In genomic region chr2:82260521-82260920, GRCh38 we compare ENCODE assay signal across 25 cellular contexts.
DNase-seq lines count a peak whose midpoint lies in the region; ATAC-seq, FAIRE-seq and TF ChIP-seq lines count a peak whose summit lies in the region.
"Had no signal": no experiment of that assay in that cellular context is flagged by ENCODE, and none has a peak within 500 bp of the region (broad histone marks: within the 10 kb centered on the region; RNA-seq: fewer than 3 reads in every experiment).

No MANE protein-coding gene starts in this region.

- H3K36me3 ChIP-seq in GM12878 (ENCODE audit: control insufficient read depth in 2 of 2, insufficient read depth in 2 of 2, low read length in 1 of 2) (no peaks in the 10 kb centered on the region), endodermal cell (ENCODE audit: control insufficient read depth, insufficient read depth, low read length) (no peaks in the 10 kb centered on the region), neural progenitor cell (no peaks in the 10 kb centered on the region)
- H3K36me3 ChIP-seq: BE2C; BLaER1 treated with 17β-estradiol and CSF1 and Interleukin-3, amounts not matched to agents 10 nM and 100 nM; HAP-1 had no signal

- H3K4me1 ChIP-seq in GM12878 (ENCODE audit: control insufficient read depth, insufficient read depth, low read length): no peaks in the 10 kb centered on the region
- peaks cover 18% of the 10 kb centered on the region for H3K4me1 ChIP-seq in endodermal cell (ENCODE audit: control insufficient read depth, insufficient read depth, low read length)
- no peaks in the 10 kb centered on the region for H3K4me1 ChIP-seq in neural progenitor cell
- H3K4me1 ChIP-seq: A549; BE2C; BLaER1 treated with 17β-estradiol and CSF1 and Interleukin-3, amounts not matched to agents 10 nM and 100 nM; HAP-1 had no signal

- no peaks in the 10 kb centered on the region for H4K20me1 ChIP-seq in GM12878 (ENCODE audit: control insufficient read depth, insufficient read depth)
- H4K20me1 ChIP-seq in neural progenitor cell (ENCODE audit: low read depth): no peaks in the 10 kb centered on the region
- H4K20me1 ChIP-seq: BLaER1 treated with 17β-estradiol and CSF1 and Interleukin-3, amounts not matched to agents 10 nM and 100 nM had no signal

- ATAC-seq in GM12878: peak; percentile 63
- ATAC-seq in sciatic nerve: peak; percentile 22
- no peak for ATAC-seq in GM18861 (IDR thresholded peaks at IDR 0.05; ENCODE audit: unreplicated experiment)
- ATAC-seq: A549, GM23338 had no signal

- no peak for TF ChIP-seq RAD21 in GM12878 (IDR thresholded peaks at IDR 0.05; ENCODE audit: insufficient read depth, low read depth, low read length)

- H3K36me3 Mint-ChIP-seq in endodermal cell (ENCODE audit: low read depth) (peaks cover 2% of the 10 kb centered on the region), neural progenitor cell (no peaks in the 10 kb centered on the region)
- H3K36me3 Mint-ChIP-seq: CD14-positive monocyte; CD8-positive, alpha-beta memory T cell had no signal

- H3K9me3 ChIP-seq in GM12878 (replicated peaks; ENCODE audit: control insufficient read depth, insufficient read depth, low read length) (no peaks in the 10 kb centered on the region), endodermal cell (ENCODE audit: control insufficient read depth, low read length) (peaks cover 6% of the 10 kb centered on the region), neural progenitor cell (ENCODE audit: low read depth) (no peaks in the 10 kb centered on the region)
- H3K9me3 ChIP-seq: BE2C, HAP-1 had no signal

- H2AFZ ChIP-seq in GM12878 (ENCODE audit: control insufficient read depth, low read depth, low read length) (no peak overlapping the region), neural progenitor cell (replicated peaks) (peak overlapping the region; percentile 42)
- H2AFZ ChIP-seq: GM23338 had no signal

- H3K9ac ChIP-seq in GM12878 (ENCODE audit: control insufficient read depth, insufficient read depth, low read length) (no peak overlapping the region), endodermal cell (ENCODE audit: extremely low read depth, low read length, poor library complexity, severe bottlenecking) (no peak overlapping the region), neural progenitor cell (no peak overlapping the region)
- H3K9ac ChIP-seq: BLaER1 treated with 17β-estradiol and CSF1 and Interleukin-3, amounts not matched to agents 10 nM and 100 nM had no signal

- in situ Hi-C loops in GM12878 (cut with MboI): no loop called here

- H3K27ac Mint-ChIP-seq in endodermal cell (peak overlapping the region; percentile 62), neural progenitor cell (no peak overlapping the region)
- H3K27ac Mint-ChIP-seq: CD14-positive monocyte; CD4-positive, alpha-beta T cell; CD8-positive, alpha-beta memory T cell; GM23338; HFFc6 had no signal

- H3K79me2 ChIP-seq in GM12878 (ENCODE audit: control insufficient read depth, insufficient read depth, low read length) (no peaks in the 10 kb centered on the region), neural progenitor cell (ENCODE audit: low read depth) (no peaks in the 10 kb centered on the region)

- DNase-seq in GM12878 (ENCODE audit: low read depth, low spot score): no peak
- no peak for DNase-seq in endodermal cell
- DNase-seq in neural progenitor cell (ENCODE audit: low spot score): no peak
- no peak for DNase-seq in sciatic nerve (ENCODE audit: low spot score)
- no peak for DNase-seq in activated CD4-positive, alpha-beta T cell treated with anti-CD3 and anti-CD28 coated beads for 48 hours
- no peak for DNase-seq in NCI-H526 (lab: John Stamatoyannopoulos, UW)
- no peak for DNase-seq in NK-92 (lab: John Stamatoyannopoulos, UW; ENCODE audit: unreplicated experiment)
- DNase-seq: 8988T; ACHN; AML-193; BE2C; CD4-positive, alpha-beta T cell; CD8-positive, alpha-beta memory T cell; DMS 273 treated with DMSO at 0.1 percent for 48 hours; DND-41; HFFc6 had no signal

- whole genome bisulfite sequencing in GM12878 (ENCODE audit: insufficient coverage, insufficient replicate concordance, low lambda C conversion rate, missing lambda C conversion rate): 4% methylated on average over 3 of the region's 3 CpGs
- WGBS in endodermal cell (ENCODE audit: insufficient coverage in 1 of 2, insufficient read length in 1 of 2), 2 experiments: 87 to 100% methylated on average over 1 to 3 of the region's 3 CpGs

- no peaks in the 10 kb centered on the region for H3F3A ChIP-seq in neural progenitor cell (ENCODE audit: low read depth)

- H3K4me2 ChIP-seq in GM12878 (ENCODE audit: control insufficient read depth, insufficient read depth) (no peak overlapping the region), neural progenitor cell (no peak overlapping the region)
- H3K4me2 ChIP-seq: A549; BLaER1 treated with 17β-estradiol and CSF1 and Interleukin-3, amounts not matched to agents 10 nM and 100 nM; GM23338 had no signal

- no peak for TF ChIP-seq EP300 in GM12878 (IDR thresholded peaks at IDR 0.05; ENCODE audit: borderline replicate concordance in 1 of 2, control insufficient read depth in 1 of 2, low read depth in 2 of 2, low read length in 2 of 2)

- TF ChIP-seq CTCF in GM12878 (IDR thresholded peaks at IDR 0.05 in 2 of 3, conservative IDR thresholded peaks at IDR 0.05 in 1 of 3; ENCODE audit: control insufficient read depth in 2 of 3, extremely low read depth in 1 of 3, insufficient read depth in 1 of 3, low read depth in 3 of 3, low read length in 3 of 3) (no peak), endodermal cell (conservative IDR thresholded peaks at IDR 0.05) (no peak), neural progenitor cell (IDR thresholded peaks at IDR 0.05) (no peak)

- RAD21 ChIA-PET in GM12878 (lab: Charles Lee; ENCODE audit: unreplicated experiment): no interaction called here

- POLR2A ChIA-PET in GM12878 (lab: Charles Lee): no interaction called here

- intact Hi-C loops in GM12878 (cut with micrococcal nuclease; ENCODE audit: unreplicated experiment) (no loop called here), sciatic nerve (cut with DNase I) (no loop called here)

- no peak for FAIRE-seq in GM12878 (lab: Jason Lieb, UNC)
- FAIRE-seq: A549, D721Med, G401.6, H54 had no signal

- SMC1A ChIA-PET in GM12878 (lab: Charles Lee; ENCODE audit: uncharacterized antibody, unreplicated experiment): interaction anchor here (0.7 to 1.2 kb wide), 2 partner anchors 80 to 153 kb away, joined by 3 read pairs; no protein-coding TSS in a partner anchor

- H3K4me3 ChIP-seq in GM12878: no peak overlapping the region
- no peak overlapping the region for H3K4me3 ChIP-seq in endodermal cell (ENCODE audit: low read length)
- H3K4me3 ChIP-seq in neural progenitor cell: no peak overlapping the region
- H3K4me3 ChIP-seq: A549; BLaER1 treated with 17β-estradiol and CSF1 and Interleukin-3, amounts not matched to agents 10 nM and 100 nM; GM23338; HAP-1 had no signal

- BruUV-seq in GM12878 (replicated peaks; lab: Mats Ljungman, UMichigan): no TSS peak

- H3K27ac ChIP-seq in GM12878 (ENCODE audit: control insufficient read depth, insufficient read depth): no peak overlapping the region
- H3K27ac ChIP-seq in endodermal cell (ENCODE audit: low read depth, low read length): no peak overlapping the region
- H3K27ac ChIP-seq in neural progenitor cell: no peak overlapping the region
- H3K27ac ChIP-seq: A549; BLaER1 treated with 17β-estradiol and CSF1 and Interleukin-3, amounts not matched to agents 10 nM and 100 nM had no signal

- TF ChIP-seq POLR2A in GM12878 (IDR thresholded peaks at IDR 0.05; ENCODE audit: low read depth, low read length): no peak

- H3K4me1 Mint-ChIP-seq in endodermal cell: peaks cover 48% of the 10 kb centered on the region
- H3K4me1 Mint-ChIP-seq in neural progenitor cell: peaks cover 19% of the 10 kb centered on the region
- H3K4me1 Mint-ChIP-seq: CD14-positive monocyte; CD8-positive, alpha-beta memory T cell; GM23338 had no signal

- H3K27me3 Mint-ChIP-seq in endodermal cell (ENCODE audit: insufficient read depth): no peaks in the 10 kb centered on the region
- no peaks in the 10 kb centered on the region for H3K27me3 Mint-ChIP-seq in neural progenitor cell (ENCODE audit: insufficient read depth, low read depth)
- H3K27me3 Mint-ChIP-seq: CD4-positive, alpha-beta T cell; CD8-positive, alpha-beta memory T cell had no signal

- H3K4me3 Mint-ChIP-seq in endodermal cell (no peak overlapping the region), neural progenitor cell (no peak overlapping the region)
- H3K4me3 Mint-ChIP-seq: CD14-positive monocyte; CD4-positive, alpha-beta T cell; CD8-positive, alpha-beta memory T cell; GM23338; HFFc6 had no signal

- H3K9me3 Mint-ChIP-seq in endodermal cell: peaks cover 9% of the 10 kb centered on the region
- H3K9me3 Mint-ChIP-seq in neural progenitor cell: no peaks in the 10 kb centered on the region
- H3K9me3 Mint-ChIP-seq: GM23338 had no signal

- no peaks in the 10 kb centered on the region for H3K27me3 ChIP-seq in GM12878 (replicated peaks in 1 of 2; ENCODE audit: control insufficient read depth in 2 of 2, insufficient read depth in 2 of 2, low read length in 1 of 2)
- no peaks in the 10 kb centered on the region for H3K27me3 ChIP-seq in endodermal cell (ENCODE audit: control insufficient read depth, insufficient read depth, low read length, poor library complexity, severe bottlenecking)
- no peaks in the 10 kb centered on the region for H3K27me3 ChIP-seq in neural progenitor cell
- H3K27me3 ChIP-seq: BE2C; BLaER1 treated with 17β-estradiol and CSF1 and Interleukin-3, amounts not matched to agents 10 nM and 100 nM had no signal

- CTCF ChIA-PET in GM12878 (lab: Yijun Ruan, JAX): no interaction called here

TF ChIP-seq in GM12878, 131 proteins besides CTCF, POLR2A, EP300 and RAD21 (continues in another document):
- TF ChIP-seq PKNOX1 (IDR thresholded peaks at IDR 0.05) (peak; percentile 65; the same call in 1 of the 2 replicates), MTA3 (IDR thresholded peaks at IDR 0.05; ENCODE audit: borderline replicate concordance, low read length) (no peak), CHD2 (IDR thresholded peaks at IDR 0.05; ENCODE audit: borderline replicate concordance, low read depth, low read length) (no peak), MEF2A (IDR thresholded peaks at IDR 0.05; ENCODE audit: insufficient read depth, low read depth, low read length) (no peak), CHD1 (IDR thresholded peaks at IDR 0.05; ENCODE audit: low read depth, low read length) (no peak), ATF3 (IDR thresholded peaks at IDR 0.05; ENCODE audit: borderline replicate concordance, extremely low read depth, low read depth, low read length) (no peak)
